ENCODE assay signal across 9 cellular contexts in the genomic region with DNA sequence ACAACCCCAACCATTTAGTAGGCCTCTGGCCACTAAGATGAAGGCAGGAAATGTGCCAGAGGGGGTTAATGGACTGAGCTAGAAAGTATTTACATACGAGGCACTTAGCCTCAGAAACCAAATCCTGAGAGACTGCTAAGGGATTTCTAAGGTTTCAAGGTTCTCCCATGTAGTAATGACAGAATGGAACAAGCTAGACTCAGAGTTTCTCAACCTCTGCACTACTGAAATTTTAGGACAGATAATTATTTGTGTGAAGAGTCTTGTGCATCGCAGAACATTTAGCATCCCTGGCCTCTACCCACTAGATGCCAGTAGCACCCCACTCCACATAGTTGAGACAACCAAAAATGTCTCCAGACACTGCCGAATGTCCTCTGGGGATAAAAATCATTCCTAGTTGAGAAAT. TPM values are rescaled to one million over a fixed set of nuclear protein-coding genes. Genes with fewer than 3 reads are reported as not detected.
DNase-seq lines count a peak whose midpoint lies in the region; ATAC-seq and TF ChIP-seq lines count a peak whose summit lies in the region.
"Had no signal": no experiment of that assay in that cellular context is flagged by ENCODE, and none has a peak within 500 bp of the region (broad histone marks: within the 10 kb centered on the region; RNA-seq: fewer than 3 reads in every experiment).

No MANE protein-coding gene starts in this region.

- no peak overlapping the region for H3K4ac ChIP-seq in mesenchymal stem cell (ENCODE audit: low read depth in 1 of 2, low read length in 2 of 2)

- H3K14ac ChIP-seq in mesenchymal stem cell (ENCODE audit: low read length in 2 of 2), result no peak overlapping the region

- H3K36me3 ChIP-seq in BJ (ENCODE audit: control insufficient read depth, insufficient read depth, low read length), result peaks cover 2% of the 10 kb centered on the region; the same call in 1 of the 2 replicates
- H3K36me3 ChIP-seq in HUES48 (ENCODE audit: control insufficient read depth, insufficient read depth, low read length), result peaks cover 17% of the 10 kb centered on the region
- H3K36me3 ChIP-seq in mesenchymal stem cell (ENCODE audit: control insufficient read depth in 1 of 2, insufficient read depth in 2 of 2, low read depth in 1 of 2, low read length in 2 of 2), result peaks cover 8 to 20% of the 10 kb centered on the region in 2 experiments

- H3K18ac ChIP-seq in mesenchymal stem cell (ENCODE audit: low read depth in 1 of 2, low read length in 2 of 2), result no peak overlapping the region

- no peak overlapping the region for H2BK5ac ChIP-seq in mesenchymal stem cell (ENCODE audit: low read depth, low read length, poor library complexity, severe bottlenecking)

- H2AK5ac ChIP-seq in mesenchymal stem cell (ENCODE audit: low read length, severe bottlenecking), result no peak overlapping the region

- no peak overlapping the region for H2AFZ ChIP-seq in mesenchymal stem cell (ENCODE audit: low read depth, low read length)

- POLR2A ChIA-PET in BJ (lab: Charles Lee), result no interaction called here
- POLR2A ChIA-PET in naive thymus-derived CD8-positive, alpha-beta T cell (lab: Charles Lee), result no interaction called here

- ATAC-seq in naive thymus-derived CD8-positive, alpha-beta T cell, result no peak
- no peak for ATAC-seq in HG03469 (IDR thresholded peaks at IDR 0.05; ENCODE audit: unreplicated experiment)

- H3K27me3 Mint-ChIP-seq in naive thymus-derived CD8-positive, alpha-beta T cell, result no peaks in the 10 kb centered on the region
- no peaks in the 10 kb centered on the region for H3K27me3 Mint-ChIP-seq in progenitor cell of endocrine pancreas

- H3K23ac ChIP-seq in mesenchymal stem cell (ENCODE audit: low read length in 2 of 2), result no peak overlapping the region

- H3K4me3 ChIP-seq in BJ (ENCODE audit: low read depth, low read length), result no peak overlapping the region
- no peak overlapping the region for H3K4me3 ChIP-seq in HUES48 (ENCODE audit: low read depth, low read length)
- H3K4me3 ChIP-seq in cardiac fibroblast (replicated peaks in 1 of 2; ENCODE audit: low read depth in 2 of 2, low read length in 2 of 2), result no peak overlapping the region
- no peak overlapping the region for H3K4me3 ChIP-seq in mesenchymal stem cell (ENCODE audit: insufficient read depth in 1 of 2, low read depth in 1 of 2, low read length in 2 of 2)

- H3K79me1 ChIP-seq in mesenchymal stem cell (replicated peaks; ENCODE audit: low read length, poor library complexity, severe bottlenecking), result peaks cover 14% of the 10 kb centered on the region

- H4K8ac ChIP-seq in mesenchymal stem cell (ENCODE audit: low read length), result no peak overlapping the region

- no peaks in the 10 kb centered on the region for H3K27me3 ChIP-seq in BJ (ENCODE audit: control insufficient read depth, insufficient read depth, low read length)
- H3K27me3 ChIP-seq in HUES48 (ENCODE audit: control insufficient read depth, insufficient read depth, low read length), result no peaks in the 10 kb centered on the region
- no peaks in the 10 kb centered on the region for H3K27me3 ChIP-seq in mesenchymal stem cell (ENCODE audit: control insufficient read depth in 1 of 2, insufficient read depth in 1 of 2, low read length in 2 of 2)

- TF ChIP-seq CTCF in BJ (IDR thresholded peaks at IDR 0.05; ENCODE audit: insufficient read depth, low read depth, low read length) (peak; percentile 37), cardiac fibroblast (IDR thresholded peaks at IDR 0.05; ENCODE audit: low read depth, low read length) (peak; percentile 41), progenitor cell of endocrine pancreas (IDR thresholded peaks at IDR 0.05; ENCODE audit: unreplicated experiment) (no peak)

- peak overlapping the region; percentile 21 for H3K27ac ChIP-seq in HUES48 (ENCODE audit: low read depth, low read length)
- no peak overlapping the region for H3K27ac ChIP-seq in mesenchymal stem cell (ENCODE audit: low read length, poor library complexity, severe bottlenecking)

- H3K4me3 Mint-ChIP-seq in naive thymus-derived CD8-positive, alpha-beta T cell, result no peak overlapping the region
- H3K4me3 Mint-ChIP-seq in progenitor cell of endocrine pancreas (ENCODE audit: low read depth), result no peak overlapping the region

- peaks cover 0 to 45% (median 16%) of the 10 kb centered on the region in 3 donors for H3K36me3 Mint-ChIP-seq in naive thymus-derived CD8-positive, alpha-beta T cell
- peaks cover 14% of the 10 kb centered on the region for H3K36me3 Mint-ChIP-seq in progenitor cell of endocrine pancreas (ENCODE audit: insufficient read depth)

- peaks cover 15% of the 10 kb centered on the region for H3K4me1 ChIP-seq in HUES48 (ENCODE audit: control insufficient read depth, insufficient read depth, low read length)
- H3K4me1 ChIP-seq in mesenchymal stem cell (ENCODE audit: control insufficient read depth, insufficient read depth, low read depth, low read length), result no peaks in the 10 kb centered on the region

- no peak overlapping the region for H4K91ac ChIP-seq in mesenchymal stem cell (ENCODE audit: low read length)

- H2BK15ac ChIP-seq in mesenchymal stem cell (ENCODE audit: low read depth, poor library complexity, severe bottlenecking), result no peak overlapping the region

- H2BK120ac ChIP-seq in mesenchymal stem cell (ENCODE audit: low read depth, low read length), result no peak overlapping the region

- no peaks in the 10 kb centered on the region for H3K9me3 Mint-ChIP-seq in naive thymus-derived CD8-positive, alpha-beta T cell
- H3K9me3 Mint-ChIP-seq in progenitor cell of endocrine pancreas (ENCODE audit: low read depth), result no peaks in the 10 kb centered on the region

- H3K9ac ChIP-seq in HUES48 (ENCODE audit: low read depth, low read length) (no peak overlapping the region), mesenchymal stem cell (ENCODE audit: low read length) (peak overlapping the region; percentile 2)

- H3K9me3 ChIP-seq in HUES48 (ENCODE audit: control insufficient read depth, insufficient read depth, low read length) (no peaks in the 10 kb centered on the region), mesenchymal stem cell (ENCODE audit: control insufficient read depth, low read length) (no peaks in the 10 kb centered on the region)

- no peak for DNase-seq in BJ (ENCODE audit: low read depth)
- peak; percentile 43 to 73 for DNase-seq in cardiac fibroblast (ENCODE audit: low read depth in 2 of 2)
- peak; percentile 76 for DNase-seq in mesenchymal stem cell
- no peak for DNase-seq in naive thymus-derived CD8-positive, alpha-beta T cell
- DNase-seq in HT-29 (ENCODE audit: low spot score), result no peak
- no peak for DNase-seq in progenitor cell of endocrine pancreas (ENCODE audit: low spot score, unreplicated experiment)
- DNase-seq: activated CD4-positive, alpha-beta T cell treated with anti-CD3 and anti-CD28 coated beads, Interleukin-2, amount 50 U/mL, for 1 hour had no signal

- WGBS in mesenchymal stem cell, result 67% methylated on average over 1 of the region's 3 CpGs

- no peak overlapping the region for H2BK12ac ChIP-seq in mesenchymal stem cell (ENCODE audit: low read length in 2 of 2)

- CTCF ChIA-PET in BJ (lab: Yijun Ruan, JAX), result interaction anchor here (0.6 to 2.0 kb wide), 7 partner anchors 12 to 223 kb away, joined by 3 to 12 read pairs (median 6); no protein-coding TSS in a partner anchor

- H3K4me1 Mint-ChIP-seq in naive thymus-derived CD8-positive, alpha-beta T cell, result peaks cover 12 to 37% (median 18%) of the 10 kb centered on the region in 4 donors
- peaks cover 4% of the 10 kb centered on the region for H3K4me1 Mint-ChIP-seq in progenitor cell of endocrine pancreas (ENCODE audit: low read depth)

- H3K27ac Mint-ChIP-seq in naive thymus-derived CD8-positive, alpha-beta T cell, result peak overlapping the region in 1 of 10 donors; percentile 6
- no peak overlapping the region for H3K27ac Mint-ChIP-seq in progenitor cell of endocrine pancreas

- H3K4me2 ChIP-seq in mesenchymal stem cell (ENCODE audit: low read length, poor library complexity, severe bottlenecking), result no peak overlapping the region

RNA-seq across cellular contexts. Expression of a gene that starts 54.8 kb away (rescaled TPM):
- polyA plus RNA-seq in BJ (2011; rRNA removed), result 0.10 TPM in 1 of 2 replicates, not detected in the other
- not detected in 2 replicates for polyA minus RNA-seq in BJ (2011; rRNA and poly(A)+ RNA removed)
- 0.08 TPM for polyA plus RNA-seq in mesenchymal stem cell (2013, experiment 1 of 2)
- 0.07 TPM for polyA plus RNA-seq in mesenchymal stem cell (2013, experiment 2 of 2)
- total RNA-seq in naive thymus-derived CD8-positive, alpha-beta T cell, result under 1 TPM; 0.25 to 0.73 TPM
- under 1 TPM in 2 of 3 donors, not detected in 1; 0.16 to 0.18 TPM for polyA plus RNA-seq in naive thymus-derived CD8-positive, alpha-beta T cell
- total RNA-seq in HT-29 (2014; rRNA removed; shearing (Covaris generic)), result 0.05 and 0.70 TPM in 2 replicates
- 0.51 and 0.81 TPM in 2 replicates for total RNA-seq in progenitor cell of endocrine pancreas

Comparison
In these comparisons a context has a peak if more than half of its experiments do, and no peak if none do; other contexts are left out.
1. DNase-seq: peak in cardiac fibroblast (2 of 2) and mesenchymal stem cell (single experiment); none in BJ (single experiment), naive thymus-derived CD8-positive, alpha-beta T cell (0 of 10), HT-29 (single experiment) and progenitor cell of endocrine pancreas (single experiment).